In the genomic region with DNA sequence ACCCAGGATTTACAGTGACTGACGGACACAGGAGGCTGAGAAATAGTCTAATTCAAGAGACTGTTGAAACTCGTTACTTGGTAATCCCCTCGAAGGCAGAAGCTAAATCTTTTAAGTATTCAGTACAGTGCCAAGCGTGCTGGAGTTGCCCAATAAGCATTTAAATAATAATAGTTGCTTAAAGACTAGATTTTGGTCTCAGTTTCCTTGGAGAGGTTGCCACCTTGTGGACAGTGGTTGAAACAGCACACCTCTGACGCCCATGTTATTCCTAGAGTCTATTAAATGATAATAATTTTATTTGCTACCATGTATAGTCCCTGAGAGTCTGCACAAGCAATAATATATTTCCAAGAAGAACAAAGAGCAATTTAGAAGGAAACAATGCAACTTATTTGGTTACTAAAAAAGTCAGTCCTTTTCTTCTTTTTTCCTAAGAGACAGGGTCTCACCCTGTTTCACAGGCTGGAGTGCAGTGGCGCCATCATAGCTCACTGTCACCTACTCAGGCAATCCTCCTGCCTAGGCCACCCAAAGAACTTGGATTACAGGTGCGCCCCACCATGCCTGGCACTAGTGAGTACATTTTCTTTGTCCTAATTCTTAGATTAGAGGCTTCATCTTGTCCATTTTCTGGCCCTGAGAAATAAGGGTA, we compare ENCODE assay signal across 8 cellular contexts.
DNase-seq lines count a peak whose midpoint lies in the region; ATAC-seq and TF ChIP-seq lines count a peak whose summit lies in the region.

No MANE protein-coding gene starts in this region.

- H3K36me3 ChIP-seq in gastroesophageal sphincter = no peaks in the 10 kb centered on the region

- WGBS in gastroesophageal sphincter (ENCODE audit: low coverage in 1 of 2), 2 donors = 30 to 36% methylated on average over 7 of the region's 7 CpGs

- peak; percentile 97 for TF ChIP-seq CTCF in 22Rv1 (IDR thresholded peaks at IDR 0.05)
- peak; percentile 69 for TF ChIP-seq CTCF in GM10266 (IDR thresholded peaks at IDR 0.05; ENCODE audit: control insufficient read depth, insufficient read depth, low read depth, missing control alignments)
- peak; percentile 53 to 76 (median 74) for TF ChIP-seq CTCF in gastroesophageal sphincter (IDR thresholded peaks at IDR 0.05)
- peak; percentile 97 for TF ChIP-seq CTCF in progenitor cell of endocrine pancreas (IDR thresholded peaks at IDR 0.05; ENCODE audit: unreplicated experiment)

- no peak for TF ChIP-seq EP300 in gastroesophageal sphincter (IDR thresholded peaks at IDR 0.05)

- peak; percentile 31 for DNase-seq in GM10266 (ENCODE audit: extremely low spot score)
- DNase-seq in NOMO-1 treated with dmso at 0.1 percent for 144 hours (lab: John Stamatoyannopoulos, UW; ENCODE audit: unreplicated experiment) = peak; percentile 77
- peak; percentile 49 to 54 for DNase-seq in activated T-cell treated with anti-CD3 and anti-CD28 coated beads, Interleukin-2, amount 50 U/mL, for 48 hours
- DNase-seq in progenitor cell of endocrine pancreas (ENCODE audit: low spot score, unreplicated experiment) = peak; percentile 35

- peaks cover 17% of the 10 kb centered on the region for H3K27me3 Mint-ChIP-seq in progenitor cell of endocrine pancreas

- H3K27me3 ChIP-seq in gastroesophageal sphincter = peaks cover 38% of the 10 kb centered on the region

- H3K27ac Mint-ChIP-seq in progenitor cell of endocrine pancreas = no peak overlapping the region

- H3K36me3 Mint-ChIP-seq in progenitor cell of endocrine pancreas (ENCODE audit: insufficient read depth) = no peaks in the 10 kb centered on the region

- ATAC-seq in HG03565 (IDR thresholded peaks at IDR 0.05; ENCODE audit: unreplicated experiment) (peak; percentile 57), gastroesophageal sphincter (no peak), GM21447 (IDR thresholded peaks at IDR 0.05; ENCODE audit: unreplicated experiment) (no peak)

- H3K4me1 ChIP-seq in gastroesophageal sphincter = no peaks in the 10 kb centered on the region

- peaks cover 7% of the 10 kb centered on the region for H3K4me1 Mint-ChIP-seq in progenitor cell of endocrine pancreas (ENCODE audit: low read depth)

- no peaks in the 10 kb centered on the region for H3K9me3 Mint-ChIP-seq in progenitor cell of endocrine pancreas (ENCODE audit: low read depth)

- H3K4me3 Mint-ChIP-seq in progenitor cell of endocrine pancreas (ENCODE audit: low read depth) = no peak overlapping the region

- H3K4me3 ChIP-seq in gastroesophageal sphincter = no peak overlapping the region

- no peaks in the 10 kb centered on the region for H3K9me3 ChIP-seq in gastroesophageal sphincter

- no peak for TF ChIP-seq POLR2A in gastroesophageal sphincter (IDR thresholded peaks at IDR 0.05)

- H3K27ac ChIP-seq in 22Rv1 (no peak overlapping the region), gastroesophageal sphincter (no peak overlapping the region)
